In genomic region chr19:43626838-43627237, GRCh38 we compare ENCODE assay signal across 13 cellular contexts. TPM values are rescaled to one million over a fixed set of nuclear protein-coding genes. Genes with fewer than 3 reads are reported as not detected.
DNase-seq lines count a peak whose midpoint lies in the region; ATAC-seq and TF ChIP-seq lines count a peak whose summit lies in the region.
"Had no signal": no experiment of that assay in that cellular context is flagged by ENCODE, and none has a peak within 500 bp of the region (broad histone marks: within the 10 kb centered on the region; RNA-seq: fewer than 3 reads in every experiment).

No MANE protein-coding gene starts in this region.

- no peaks in the 10 kb centered on the region for H3K9me3 Mint-ChIP-seq in endothelial cell (ENCODE audit: unreplicated experiment)
- no peaks in the 10 kb centered on the region for H3K9me3 Mint-ChIP-seq in neural crest cell
- H3K9me3 Mint-ChIP-seq: CD8-positive, alpha-beta memory T cell; HFFc6 had no signal

- H3K4me3 Mint-ChIP-seq in endothelial cell (ENCODE audit: unreplicated experiment) (peak overlapping the region; percentile 24), neural crest cell (peak overlapping the region; percentile 34)
- H3K4me3 Mint-ChIP-seq: CD8-positive, alpha-beta memory T cell; HFFc6 had no signal

- H3K27me3 Mint-ChIP-seq in endothelial cell (ENCODE audit: unreplicated experiment) (peaks cover 3% of the 10 kb centered on the region), neural crest cell (ENCODE audit: low read depth) (peaks cover 3% of the 10 kb centered on the region)

- POLR2A ChIA-PET in HEK293 (lab: Yijun Ruan, JAX): interaction anchor here (1.3 to 1.6 kb wide), 2 partner anchors 27 to 76 kb away, joined by 3 to 5 read pairs; no protein-coding TSS in a partner anchor

- no peak for TF ChIP-seq CTCF in HEK293 (tag by site-specific recombination; IDR thresholded peaks at IDR 0.05)
- no peak for TF ChIP-seq CTCF in endothelial cell (IDR thresholded peaks at IDR 0.05; ENCODE audit: unreplicated experiment)
- TF ChIP-seq CTCF in neural crest cell (conservative IDR thresholded peaks at IDR 0.05): no peak

- H3K27ac ChIP-seq in HEK293 (ENCODE audit: extremely low read depth, low read depth, low read length): no peak overlapping the region
- H3K27ac ChIP-seq: BLaER1 had no signal

- no peak for DNase-seq in endothelial cell (ENCODE audit: low spot score)
- DNase-seq in neural crest cell (ENCODE audit: low read depth, low spot score): no peak
- DNase-seq in occipital lobe (lab: John Stamatoyannopoulos, UW): no peak
- no peak for DNase-seq in activated CD4-positive, alpha-beta T cell treated with anti-CD3 and anti-CD28 coated beads, Interleukin-2, amount 50 U/mL, for 48 hours
- DNase-seq: 8988T; AML-193; Caco-2; CD8-positive, alpha-beta memory T cell; HFFc6 had no signal

- H3K36me3 ChIP-seq in HEK293 (ENCODE audit: control insufficient read depth in 2 of 2, insufficient read depth in 1 of 2, low read length in 2 of 2): peaks cover 5 to 17% of the 10 kb centered on the region in 2 experiments

- no peak overlapping the region for H3K4me3 ChIP-seq in HEK293 (ENCODE audit: low read depth, low read length)
- H3K4me3 ChIP-seq: BLaER1, HAP-1 had no signal

- no peaks in the 10 kb centered on the region for H3K4me1 ChIP-seq in HEK293 (ENCODE audit: control insufficient read depth, insufficient read depth, low read length)
- H3K4me1 ChIP-seq: Caco-2, HAP-1 had no signal

- no peak for ATAC-seq in HG03432 (IDR thresholded peaks at IDR 0.05; ENCODE audit: unreplicated experiment)

- CTCF ChIA-PET in HEK293 (lab: Yijun Ruan, JAX): interaction anchor here (0.8 to 1.0 kb wide), 3 partner anchors 16 to 72 kb away, joined by 3 to 4 read pairs (median 3); no protein-coding TSS in a partner anchor

- peaks cover 3% of the 10 kb centered on the region for H3K4me1 Mint-ChIP-seq in endothelial cell (ENCODE audit: unreplicated experiment)
- H3K4me1 Mint-ChIP-seq in neural crest cell: peaks cover 30% of the 10 kb centered on the region

- H3K36me3 Mint-ChIP-seq in endothelial cell (ENCODE audit: low read depth, unreplicated experiment) (peaks cover 7% of the 10 kb centered on the region), neural crest cell (ENCODE audit: low read depth) (peaks cover 23% of the 10 kb centered on the region)
- H3K36me3 Mint-ChIP-seq: CD8-positive, alpha-beta memory T cell had no signal

- H3K9me3 ChIP-seq in HEK293 (ENCODE audit: control insufficient read depth, insufficient read depth, low read depth, low read length): no peaks in the 10 kb centered on the region
- H3K9me3 ChIP-seq: BLaER1, Caco-2, HAP-1 had no signal

- H3K27ac Mint-ChIP-seq in endothelial cell (ENCODE audit: unreplicated experiment): no peak overlapping the region
- H3K27ac Mint-ChIP-seq in neural crest cell (ENCODE audit: unreplicated experiment): no peak overlapping the region
- H3K27ac Mint-ChIP-seq: CD8-positive, alpha-beta memory T cell; HFFc6 had no signal

TF ChIP-seq in HEK293, 187 proteins besides CTCF, POLR2A, EP300 and RAD21:
- TF ChIP-seq ZNF777 (tag by site-specific recombination; IDR thresholded peaks at IDR 0.05; ENCODE audit: borderline replicate concordance) (peak; percentile 34; the same call in 1 of the 2 replicates), HIC1 (tag by site-specific recombination; IDR thresholded peaks at IDR 0.05) (peak; percentile 34; the same call in 1 of the 2 replicates), ZNF660 (tag by site-specific recombination; IDR thresholded peaks at IDR 0.05) (no peak), ZNF48 (tag by site-specific recombination; IDR thresholded peaks at IDR 0.05) (no peak), ZNF354C (tag by site-specific recombination; IDR thresholded peaks at IDR 0.05; ENCODE audit: borderline replicate concordance, low read depth) (no peak), BCL11B (tag by site-specific recombination; IDR thresholded peaks at IDR 0.05; ENCODE audit: low read depth) (0 out of 2 replicates have a peak, but pooled peaks have one; percentile 62), ZBTB21 (tag by site-specific recombination; IDR thresholded peaks at IDR 0.05) (no peak), ZNF292 (tag by site-specific recombination; IDR thresholded peaks at IDR 0.05; ENCODE audit: borderline replicate concordance, low read depth) (no peak)
TF ChIP-seq in HEK293: peak in this region for 3.

RNA-seq across cellular contexts. Expression of gene ZNF428, which starts 7.4 kb away (rescaled TPM):
- total RNA-seq in endothelial cell (ENCODE audit: unreplicated experiment) (97.7 TPM), neural crest cell (114 and 117 TPM in 2 replicates), occipital lobe (111 TPM)

RNA-seq across cellular contexts. Expression of gene CADM4, which starts 12.8 kb away (rescaled TPM):
- total RNA-seq in endothelial cell (ENCODE audit: unreplicated experiment) (21.1 TPM), neural crest cell (74.4 and 78.5 TPM in 2 replicates), occipital lobe (98.4 TPM)

RNA-seq across cellular contexts. Expression of gene SRRM5, which starts 14.9 kb away (rescaled TPM):
- 0.26 TPM for total RNA-seq in endothelial cell (ENCODE audit: unreplicated experiment)
- total RNA-seq in neural crest cell: 0.41 and 0.51 TPM in 2 replicates
- not detected for total RNA-seq in occipital lobe

RNA-seq across cellular contexts. Expression of gene ZNF576, which starts 30.4 kb away (rescaled TPM):
- 10.7 TPM for total RNA-seq in endothelial cell (ENCODE audit: unreplicated experiment)
- 18.3 and 19.7 TPM in 2 replicates for total RNA-seq in neural crest cell
- 5.1 TPM for total RNA-seq in occipital lobe

RNA-seq across cellular contexts. Expression of gene IRGQ, which starts 30.9 kb away (rescaled TPM):
- total RNA-seq in endothelial cell (ENCODE audit: unreplicated experiment) (48.6 TPM), neural crest cell (52.9 and 53.5 TPM in 2 replicates), occipital lobe (105 TPM)
